19 cellular contexts compared by ENCODE assay signal in the genomic region with DNA sequence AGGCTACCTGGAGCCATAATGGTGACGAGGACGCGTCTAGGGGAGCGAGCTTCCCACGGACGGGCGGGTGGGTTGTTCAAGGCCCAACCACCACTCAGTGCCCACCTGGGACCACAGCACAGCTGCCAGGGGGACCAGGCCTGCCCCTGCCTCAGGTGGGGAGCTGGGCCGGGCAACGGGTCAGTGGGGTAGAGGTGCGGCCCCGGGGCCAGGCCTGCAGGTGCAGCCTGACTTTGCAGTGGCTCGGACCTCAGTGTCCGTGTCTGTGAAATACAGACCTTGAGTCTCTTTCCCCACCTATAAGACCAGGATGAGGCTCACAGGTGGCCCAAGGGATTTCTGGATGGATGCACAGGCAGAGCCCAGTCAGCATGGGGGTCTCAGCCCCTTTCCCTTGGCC. TPM values are rescaled to one million over a fixed set of nuclear protein-coding genes. Genes with fewer than 3 reads are reported as not detected.
"Had no signal": no experiment of that assay in that cellular context is flagged by ENCODE, and none has a peak within 500 bp of the region (broad histone marks: within the 10 kb centered on the region; RNA-seq: fewer than 3 reads in every experiment).

No MANE protein-coding gene starts in this region.

- H3K9me3 Mint-ChIP-seq: naive thymus-derived CD4-positive, alpha-beta T cell; stimulated activated naive CD8-positive, alpha-beta T cell treated with anti-CD3 and anti-CD28 coated beads, Interleukin-15, amount 100 ng/mL, for 72 hours had no signal

- H3K27ac ChIP-seq: coronary artery, foreskin keratinocyte, hepatocyte, psoas muscle, sigmoid colon, skin epidermis had no signal

- H3K36me3 Mint-ChIP-seq: naive thymus-derived CD4-positive, alpha-beta T cell; stimulated activated naive B cell treated with anti-CD40 and anti-IgM and Interleukin-4, amounts not matched to agents 10 μg/mL and 1 μg/mL and 100 μg/mL, for 72 hours had no signal

- DNase-seq: effector CD4-positive, alpha-beta T cell; endodermal cell; erythroblast; foreskin keratinocyte; head of caudate nucleus; kidney glomerular epithelial cell; mammary epithelial cell; naive thymus-derived CD4-positive, alpha-beta T cell; occipital lobe; psoas muscle; sigmoid colon; stimulated activated CD4-positive, alpha-beta T cell treated with anti-CD3 and anti-CD28 coated beads, Interleukin-2, amount 100 ng/mL, for 24 hours; stimulated activated CD4-positive, alpha-beta T cell treated with anti-CD3 and anti-CD28 coated beads, Interleukin-4, amount 100 ng/mL, for 4 hours; stimulated activated naive B cell treated with anti-CD40 and anti-IgM and Interleukin-4, amounts not matched to agents 10 μg/mL and 1 μg/mL and 100 μg/mL, for 72 hours; stimulated activated naive CD8-positive, alpha-beta T cell treated with anti-CD3 and anti-CD28 coated beads, Interleukin-15, amount 100 ng/mL, for 72 hours; trophoblast cell had no signal

- H3K4me3 ChIP-seq: coronary artery, hepatocyte, psoas muscle, sigmoid colon, skin epidermis had no signal

- H3K27me3 Mint-ChIP-seq: naive thymus-derived CD4-positive, alpha-beta T cell; stimulated activated naive B cell treated with anti-CD40 and anti-IgM and Interleukin-4, amounts not matched to agents 10 μg/mL and 1 μg/mL and 100 μg/mL, for 72 hours; stimulated activated naive CD8-positive, alpha-beta T cell treated with anti-CD3 and anti-CD28 coated beads, Interleukin-15, amount 100 ng/mL, for 72 hours had no signal

- H3K4me2 ChIP-seq: hepatocyte had no signal

- H3K27me3 ChIP-seq: hepatocyte, sigmoid colon had no signal

- ATAC-seq: foreskin keratinocyte; naive thymus-derived CD4-positive, alpha-beta T cell; psoas muscle; stimulated activated naive B cell treated with anti-CD40 and anti-IgM and Interleukin-4, amounts not matched to agents 10 μg/mL and 1 μg/mL and 100 μg/mL, for 72 hours had no signal

- H3K4me1 Mint-ChIP-seq: endodermal cell; naive thymus-derived CD4-positive, alpha-beta T cell; stimulated activated naive B cell treated with anti-CD40 and anti-IgM and Interleukin-4, amounts not matched to agents 10 μg/mL and 1 μg/mL and 100 μg/mL, for 72 hours; stimulated activated naive CD8-positive, alpha-beta T cell treated with anti-CD3 and anti-CD28 coated beads, Interleukin-15, amount 100 ng/mL, for 72 hours had no signal

- H3K4me3 Mint-ChIP-seq: endodermal cell; naive thymus-derived CD4-positive, alpha-beta T cell; stimulated activated naive B cell treated with anti-CD40 and anti-IgM and Interleukin-4, amounts not matched to agents 10 μg/mL and 1 μg/mL and 100 μg/mL, for 72 hours; stimulated activated naive CD8-positive, alpha-beta T cell treated with anti-CD3 and anti-CD28 coated beads, Interleukin-15, amount 100 ng/mL, for 72 hours had no signal

- H3K4me1 ChIP-seq: foreskin keratinocyte, psoas muscle had no signal

- H3K27ac Mint-ChIP-seq: naive thymus-derived CD4-positive, alpha-beta T cell; stimulated activated naive B cell treated with anti-CD40 and anti-IgM and Interleukin-4, amounts not matched to agents 10 μg/mL and 1 μg/mL and 100 μg/mL, for 72 hours had no signal

- H3K9me3 ChIP-seq: psoas muscle, sigmoid colon had no signal

RNA-seq across cellular contexts. Expression of gene FSCN2, which starts 58.9 kb away (rescaled TPM):
- total RNA-seq: foreskin keratinocyte had no signal
